In genomic region chr4:125833-126232, GRCh38 we compare ENCODE assay signal across 10 cellular contexts. TPM values are rescaled to one million over a fixed set of nuclear protein-coding genes. Genes with fewer than 3 reads are reported as not detected.
DNase-seq lines count a peak whose midpoint lies in the region; ATAC-seq, FAIRE-seq and TF ChIP-seq lines count a peak whose summit lies in the region.
"Had no signal": no experiment of that assay in that cellular context is flagged by ENCODE, and none has a peak within 500 bp of the region (broad histone marks: within the 10 kb centered on the region; RNA-seq: fewer than 3 reads in every experiment).

No MANE protein-coding gene starts in this region.

- in situ Hi-C loops in GM13976 (cut with MboI; ENCODE audit: low sequenced_read_pairs, unreplicated experiment): no loop called here

- WGBS in stomach, 5 donors: 47 to 71% (median 57%) methylated on average over 5 of the region's 5 CpGs

- TF ChIP-seq CTCF in stomach (IDR thresholded peaks at IDR 0.05): no peak
- TF ChIP-seq CTCF in GM13976 (IDR thresholded peaks at IDR 0.05; ENCODE audit: borderline replicate concordance, control extremely low read depth, extremely low read depth, insufficient read depth, missing control alignments): no peak

- TF ChIP-seq POLR2A in stomach (IDR thresholded peaks at IDR 0.05) (no peak), GM12891 (IDR thresholded peaks at IDR 0.05; ENCODE audit: low read depth, low read length) (no peak)

- POLR2A ChIA-PET in activated CD4-positive, alpha-beta T cell treated with anti-CD3 and anti-CD28 coated beads for 36 hours (lab: Charles Lee): interaction anchor here (1.9 kb wide), 1 partner anchor 74 kb away, joined by 6 read pairs; no protein-coding TSS in a partner anchor

- H3K4me1 Mint-ChIP-seq in activated CD4-positive, alpha-beta T cell treated with anti-CD3 and anti-CD28 coated beads for 36 hours: peaks cover 39% of the 10 kb centered on the region
- peaks cover 26% of the 10 kb centered on the region for H3K4me1 Mint-ChIP-seq in activated T-helper 1 cell treated with anti-CD3 and anti-CD28 coated beads, Interleukin-12 subunit alpha, Interleukin-12 subunit beta, Interleukin-2, Interleukin-4 antibody, amounts not matched to agents 30 ng/mL and 10 ng/mL and 1 ng/mL, durations not matched to agents 14 hours and 24 hours and 36 hours (ENCODE audit: low read depth)

- no peak for TF ChIP-seq EP300 in stomach (IDR thresholded peaks at IDR 0.05)

- CTCF ChIA-PET in activated CD4-positive, alpha-beta T cell treated with anti-CD3 and anti-CD28 coated beads for 36 hours (lab: Charles Lee): interaction anchor here (1.6 kb wide), 1 partner anchor 10 kb away, joined by 13 read pairs; no protein-coding TSS in a partner anchor

- peak overlapping the region; percentile 91 for H3K4me3 Mint-ChIP-seq in activated CD4-positive, alpha-beta T cell treated with anti-CD3 and anti-CD28 coated beads for 36 hours
- peak overlapping the region; percentile 96 for H3K4me3 Mint-ChIP-seq in activated T-helper 1 cell treated with anti-CD3 and anti-CD28 coated beads, Interleukin-12 subunit alpha, Interleukin-12 subunit beta, Interleukin-2, Interleukin-4 antibody, amounts not matched to agents 30 ng/mL and 10 ng/mL and 1 ng/mL, durations not matched to agents 14 hours and 24 hours and 36 hours

- H3K27me3 Mint-ChIP-seq in activated CD4-positive, alpha-beta T cell treated with anti-CD3 and anti-CD28 coated beads for 36 hours: no peaks in the 10 kb centered on the region
- H3K27me3 Mint-ChIP-seq in activated T-helper 1 cell treated with anti-CD3 and anti-CD28 coated beads, Interleukin-12 subunit alpha, Interleukin-12 subunit beta, Interleukin-2, Interleukin-4 antibody, amounts not matched to agents 30 ng/mL and 10 ng/mL and 1 ng/mL, durations not matched to agents 14 hours and 24 hours and 36 hours (ENCODE audit: insufficient read depth): no peaks in the 10 kb centered on the region

- peaks cover 6 to 19% (median 16%) of the 10 kb centered on the region in 4 donors for H3K4me1 ChIP-seq in stomach

- intact Hi-C loops in activated CD4-positive, alpha-beta T cell treated with anti-CD3 and anti-CD28 coated beads for 36 hours (cut with DNase I, micrococcal nuclease): loop anchor here (1.0 to 2.0 kb wide), 2 partner anchors 7 to 117 kb away; no protein-coding TSS in a partner anchor
- intact Hi-C loops in activated T-helper 1 cell treated with anti-CD3 and anti-CD28 coated beads, Interleukin-12 subunit alpha, Interleukin-12 subunit beta, Interleukin-2, Interleukin-4 antibody, amounts not matched to agents 30 ng/mL and 10 ng/mL and 1 ng/mL, durations not matched to agents 14 hours and 24 hours and 36 hours (cut with micrococcal nuclease): no loop called here
- intact Hi-C loops in stomach (cut with DNase I; ENCODE audit: low total_unique reads): no loop called here

- no peaks in the 10 kb centered on the region for H3K27me3 ChIP-seq in stomach

- peak overlapping the region; percentile 100 for H3K27ac Mint-ChIP-seq in activated CD4-positive, alpha-beta T cell treated with anti-CD3 and anti-CD28 coated beads for 36 hours
- peak overlapping the region; percentile 99 for H3K27ac Mint-ChIP-seq in activated T-helper 1 cell treated with anti-CD3 and anti-CD28 coated beads, Interleukin-12 subunit alpha, Interleukin-12 subunit beta, Interleukin-2, Interleukin-4 antibody, amounts not matched to agents 30 ng/mL and 10 ng/mL and 1 ng/mL, durations not matched to agents 14 hours and 24 hours and 36 hours

- peak overlapping the region in 4 of 5 donors; percentile 84 to 96 (median 92) for H3K27ac ChIP-seq in stomach
- H3K27ac ChIP-seq: KMS-11 had no signal

- peak overlapping the region; percentile 96 for H3K4me3 ChIP-seq in iPS-11a (ENCODE audit: low read depth, low read length)
- peak overlapping the region; percentile 67 to 88 (median 84) for H3K4me3 ChIP-seq in stomach

- DNase-seq in activated CD4-positive, alpha-beta T cell treated with anti-CD3 and anti-CD28 coated beads for 36 hours: peak; percentile 43
- no peak for DNase-seq in activated CD4-positive, alpha-beta T cell treated with anti-CD3 and anti-CD28 coated beads for 4 hours
- no peak for DNase-seq in activated T-helper 1 cell treated with anti-CD3 and anti-CD28 coated beads, Interleukin-12 subunit alpha, Interleukin-12 subunit beta, Interleukin-2, Interleukin-4 antibody, amounts not matched to agents 30 ng/mL and 10 ng/mL and 1 ng/mL, durations not matched to agents 14 hours and 24 hours and 36 hours (ENCODE audit: low spot score)
- DNase-seq in stomach (no peak), GM13976 (ENCODE audit: low spot score) (no peak), GM12891 (ENCODE audit: insufficient read length, low spot score) (no peak), NCI-H1436 treated with DMSO at 0.1 percent for 48 hours (lab: John Stamatoyannopoulos, UW) (no peak)
- DNase-seq: effector CD4-positive, alpha-beta T cell had no signal

- peaks cover 53% of the 10 kb centered on the region for H3K9me3 Mint-ChIP-seq in activated CD4-positive, alpha-beta T cell treated with anti-CD3 and anti-CD28 coated beads for 36 hours (ENCODE audit: low read depth)
- peaks cover 28% of the 10 kb centered on the region for H3K9me3 Mint-ChIP-seq in activated T-helper 1 cell treated with anti-CD3 and anti-CD28 coated beads, Interleukin-12 subunit alpha, Interleukin-12 subunit beta, Interleukin-2, Interleukin-4 antibody, amounts not matched to agents 30 ng/mL and 10 ng/mL and 1 ng/mL, durations not matched to agents 14 hours and 24 hours and 36 hours

- peaks cover 4 to 25% (median 23%) of the 10 kb centered on the region in 4 donors for H3K36me3 ChIP-seq in stomach

- H3K9me3 ChIP-seq in stomach: peaks cover 0 to 59% (median 16%) of the 10 kb centered on the region in 4 donors

- no peak for FAIRE-seq in GM12891 (lab: Jason Lieb, UNC)

- ATAC-seq in activated CD4-positive, alpha-beta T cell treated with anti-CD3 and anti-CD28 coated beads for 36 hours: no peak

- H3K36me3 Mint-ChIP-seq in activated CD4-positive, alpha-beta T cell treated with anti-CD3 and anti-CD28 coated beads for 36 hours (ENCODE audit: low read depth): peaks cover 82% of the 10 kb centered on the region
- H3K36me3 Mint-ChIP-seq in activated T-helper 1 cell treated with anti-CD3 and anti-CD28 coated beads, Interleukin-12 subunit alpha, Interleukin-12 subunit beta, Interleukin-2, Interleukin-4 antibody, amounts not matched to agents 30 ng/mL and 10 ng/mL and 1 ng/mL, durations not matched to agents 14 hours and 24 hours and 36 hours (ENCODE audit: low read depth): peaks cover 37% of the 10 kb centered on the region

TF ChIP-seq in GM12891, 5 proteins besides CTCF, POLR2A, EP300 and RAD21:
- no peak for TF ChIP-seq TAF1 (IDR thresholded peaks at IDR 0.05; ENCODE audit: low read depth, low read length)
- TF ChIP-seq SPI1 (IDR thresholded peaks at IDR 0.05; ENCODE audit: low read depth, low read length): no peak
- TF ChIP-seq POU2F2 (IDR thresholded peaks at IDR 0.05; ENCODE audit: low read depth, low read length): no peak
- no peak for TF ChIP-seq PAX5 (IDR thresholded peaks at IDR 0.05; ENCODE audit: insufficient read depth, low read length, severe bottlenecking)
- TF ChIP-seq POLR2AphosphoS5 (IDR thresholded peaks at IDR 0.05; ENCODE audit: low read depth, low read length): no peak

RNA-seq across cellular contexts. Expression of gene ZNF718, which starts 1.5 kb away (rescaled TPM):
- total RNA-seq in activated CD4-positive, alpha-beta T cell treated with anti-CD3 and anti-CD28 coated beads for 36 hours: 10 to 100 TPM in 1 of 2 experiments, 1 to 10 TPM in 1; 9.7 to 10.3 TPM
- total RNA-seq in activated T-helper 1 cell treated with anti-CD3 and anti-CD28 coated beads, Interleukin-12 subunit alpha, Interleukin-12 subunit beta, Interleukin-2, Interleukin-4 antibody, amounts not matched to agents 30 ng/mL and 10 ng/mL and 1 ng/mL, durations not matched to agents 14 hours and 24 hours and 36 hours: 7.3 and 7.7 TPM in 2 replicates
- 10 to 100 TPM in 2 of 5 donors, 1 to 10 TPM in 2, under 1 TPM in 1; 0.58 to 18.2 (median 7.1) TPM for total RNA-seq in stomach
- polyA plus RNA-seq in stomach: 1 to 10 TPM in 1 of 3 donors, under 1 TPM in 2; 0.61 to 1.5 (median 0.68) TPM
- polyA plus RNA-seq in GM12891 (2012; ENCODE audit: low read depth, missing spikeins): 1.3 TPM

Comparison
In these comparisons a context has a peak if more than half of its experiments do, and no peak if none do; other contexts are left out.
1. intact Hi-C loops: an anchor here in activated CD4-positive, alpha-beta T cell treated with anti-CD3 and anti-CD28 coated beads for 36 hours (1.0 to 2.0 kb wide); none called in activated T-helper 1 cell treated with anti-CD3 and anti-CD28 coated beads, Interleukin-12 subunit alpha, Interleukin-12 subunit beta, Interleukin-2, Interleukin-4 antibody, amounts not matched to agents 30 ng/mL and 10 ng/mL and 1 ng/mL, durations not matched to agents 14 hours and 24 hours and 36 hours and stomach.